Comparison of ENCODE assay signal across 17 cellular contexts in the genomic region with DNA sequence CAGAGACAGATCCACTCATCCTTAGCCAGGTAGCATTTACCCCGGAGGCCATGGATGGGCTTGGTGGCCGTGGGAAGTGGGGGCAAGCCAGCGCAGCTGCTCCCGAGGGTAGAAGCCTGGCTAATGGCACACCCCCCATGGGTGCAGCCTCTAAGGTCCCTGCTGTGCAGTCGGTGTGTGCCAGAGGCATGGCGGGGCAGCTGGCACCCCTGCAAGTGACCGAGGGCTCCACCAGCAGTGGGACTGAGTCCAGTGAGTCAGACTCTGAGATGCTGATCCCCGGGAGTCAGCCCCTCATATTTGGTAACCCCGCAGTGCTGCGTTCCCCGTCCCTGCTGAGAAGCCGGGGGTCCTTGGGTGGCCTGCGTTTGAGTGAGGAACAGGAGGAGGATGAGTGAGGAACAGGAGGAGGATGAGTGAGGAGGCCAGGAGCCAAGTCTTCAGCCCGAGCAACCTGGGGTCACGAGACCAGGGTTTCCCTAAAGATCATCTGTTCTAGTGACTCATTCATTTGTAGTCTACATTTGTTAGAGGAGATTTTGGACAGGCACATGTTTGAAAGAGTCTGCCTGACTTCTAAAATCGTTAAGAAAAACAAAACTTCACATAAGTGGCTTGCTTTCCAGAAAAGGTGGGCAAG.
"Had no signal": no experiment of that assay in that cellular context is flagged by ENCODE, and none has a peak within 500 bp of the region (broad histone marks: within the 10 kb centered on the region; RNA-seq: fewer than 3 reads in every experiment).

No MANE protein-coding gene starts in this region.

- H3K9me3 ChIP-seq: body of pancreas, tibial artery, uterus had no signal

- ATAC-seq: activated T-helper 17 cell treated with anti-CD3 and anti-CD28 coated beads, Interleukin-2, amount 50 U/mL, for 72 hours; body of pancreas; natural killer cell had no signal

- H3K36me3 Mint-ChIP-seq: activated CD4-positive, alpha-beta memory T cell treated with anti-CD3 and anti-CD28 coated beads for 36 hours; activated naive CD8-positive, alpha-beta T cell treated with anti-CD3 and anti-CD28 coated beads, Interleukin-2, amount 10 ng/mL, durations not matched to agents 7 days and 5 days; immature natural killer cell; natural killer cell had no signal

- DNase-seq: activated B cell treated with CpG ODN at 0.5 μM for 24 hours; activated CD4-positive, alpha-beta memory T cell treated with anti-CD3 and anti-CD28 coated beads for 36 hours; activated CD4-positive, alpha-beta T cell treated with anti-CD3 and anti-CD28 coated beads for 4 hours; activated naive CD4-positive, alpha-beta T cell treated with Interleukin-2 at 50 U/mL for 16 hours; activated naive CD8-positive, alpha-beta T cell treated with anti-CD3 and anti-CD28 coated beads, Interleukin-2, amount 10 ng/mL, durations not matched to agents 7 days and 5 days; activated T-cell treated with anti-CD3 and anti-CD28 coated beads, Interleukin-2, amount 50 U/mL, for 1 hour; amygdala; body of pancreas; caudate nucleus; immature natural killer cell; mesendoderm; natural killer cell; stimulated activated naive CD4-positive, alpha-beta T cell; tibial artery; uterus had no signal

- H3K9me3 Mint-ChIP-seq: activated B cell treated with CpG ODN at 0.5 μM for 24 hours; activated CD4-positive, alpha-beta memory T cell treated with anti-CD3 and anti-CD28 coated beads for 36 hours; activated naive CD8-positive, alpha-beta T cell treated with anti-CD3 and anti-CD28 coated beads, Interleukin-2, amount 10 ng/mL, durations not matched to agents 7 days and 5 days; activated T-helper 17 cell treated with anti-CD3 and anti-CD28 coated beads, Interleukin-2, amount 50 U/mL, for 72 hours; natural killer cell; T-helper 2 cell treated with Interferon-gamma antibody and Interleukin-4, amounts not matched to agents 5 μg/mL and 100 μg/mL, for 36 hours had no signal

- H3K4me1 ChIP-seq: body of pancreas, tibial artery, uterus had no signal

- H3K4me3 Mint-ChIP-seq: activated B cell treated with CpG ODN at 0.5 μM for 24 hours; activated CD4-positive, alpha-beta memory T cell treated with anti-CD3 and anti-CD28 coated beads for 36 hours; activated naive CD8-positive, alpha-beta T cell treated with anti-CD3 and anti-CD28 coated beads, Interleukin-2, amount 10 ng/mL, durations not matched to agents 7 days and 5 days; activated T-helper 17 cell treated with anti-CD3 and anti-CD28 coated beads, Interleukin-2, amount 50 U/mL, for 72 hours; immature natural killer cell; natural killer cell; T-helper 2 cell treated with Interferon-gamma antibody and Interleukin-4, amounts not matched to agents 5 μg/mL and 100 μg/mL, for 36 hours had no signal

- H3K27ac ChIP-seq: body of pancreas, tibial artery, uterus had no signal

- H3K4me1 Mint-ChIP-seq: activated B cell treated with CpG ODN at 0.5 μM for 24 hours; activated naive CD8-positive, alpha-beta T cell treated with anti-CD3 and anti-CD28 coated beads, Interleukin-2, amount 10 ng/mL, durations not matched to agents 7 days and 5 days; activated T-helper 17 cell treated with anti-CD3 and anti-CD28 coated beads, Interleukin-2, amount 50 U/mL, for 72 hours; immature natural killer cell; natural killer cell had no signal

- H3K36me3 ChIP-seq: uterus had no signal

- H3K27ac Mint-ChIP-seq: activated B cell treated with CpG ODN at 0.5 μM for 24 hours; activated CD4-positive, alpha-beta memory T cell treated with anti-CD3 and anti-CD28 coated beads for 36 hours; activated naive CD8-positive, alpha-beta T cell treated with anti-CD3 and anti-CD28 coated beads, Interleukin-2, amount 10 ng/mL, durations not matched to agents 7 days and 5 days; activated T-helper 17 cell treated with anti-CD3 and anti-CD28 coated beads, Interleukin-2, amount 50 U/mL, for 72 hours; immature natural killer cell; natural killer cell; T-helper 2 cell treated with Interferon-gamma antibody and Interleukin-4, amounts not matched to agents 5 μg/mL and 100 μg/mL, for 36 hours had no signal

- H3K4me3 ChIP-seq: body of pancreas, tibial artery, uterus had no signal
